ENCODE assay signal across 20 cellular contexts in the genomic region with DNA sequence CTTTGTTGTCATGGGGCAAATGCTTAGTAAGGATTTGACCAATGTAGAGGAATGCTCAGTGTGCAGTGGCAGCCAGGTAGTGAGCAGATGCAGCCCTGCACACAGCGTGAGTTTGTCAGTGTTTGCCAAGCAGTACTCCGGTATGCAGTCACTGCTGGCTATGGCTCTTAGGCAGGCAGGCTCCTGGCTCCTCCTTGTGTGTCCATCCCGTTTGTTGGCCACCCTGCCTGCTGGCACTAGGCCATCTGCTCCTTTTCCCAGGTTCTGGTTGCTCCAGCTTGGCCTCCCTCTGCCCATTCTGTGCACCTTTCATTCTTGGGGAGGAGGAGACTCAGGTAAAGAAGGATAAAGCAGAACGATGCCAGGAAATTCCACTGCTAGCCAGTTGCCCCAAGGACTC.
DNase-seq lines count a peak whose midpoint lies in the region; ATAC-seq and TF ChIP-seq lines count a peak whose summit lies in the region.
"Had no signal": no experiment of that assay in that cellular context is flagged by ENCODE, and none has a peak within 500 bp of the region (broad histone marks: within the 10 kb centered on the region; RNA-seq: fewer than 3 reads in every experiment).

No MANE protein-coding gene starts in this region.

- no peaks in the 10 kb centered on the region for H3K79me2 ChIP-seq in neural progenitor cell (ENCODE audit: low read depth)

- H4K20me1 ChIP-seq in neural progenitor cell (ENCODE audit: low read depth): no peaks in the 10 kb centered on the region
- H4K20me1 ChIP-seq: BLaER1 had no signal

- no peak overlapping the region for H2AFZ ChIP-seq in neural progenitor cell (replicated peaks)
- H2AFZ ChIP-seq: GM23248 had no signal

- no peaks in the 10 kb centered on the region for H3K4me1 Mint-ChIP-seq in neural progenitor cell
- H3K4me1 Mint-ChIP-seq: B cell, H9 had no signal

- in situ Hi-C loops in G401 (cut with HindIII; ENCODE audit: low sequenced_read_pairs): no loop called here

- no peaks in the 10 kb centered on the region for H3K36me3 ChIP-seq in upper lobe of right lung
- no peaks in the 10 kb centered on the region for H3K36me3 ChIP-seq in neural progenitor cell
- H3K36me3 ChIP-seq: BLaER1 had no signal

- H3K4me2 ChIP-seq in neural progenitor cell: no peak overlapping the region
- H3K4me2 ChIP-seq: BLaER1 had no signal

- no peak overlapping the region for H3K27ac ChIP-seq in upper lobe of right lung
- H3K27ac ChIP-seq in neural progenitor cell: no peak overlapping the region
- H3K27ac ChIP-seq: 22Rv1, BLaER1, C4-2B, GM23248 had no signal

- H3K4me3 ChIP-seq in upper lobe of right lung (no peak overlapping the region), neural progenitor cell (no peak overlapping the region)
- H3K4me3 ChIP-seq: BLaER1, GM23248 had no signal

- ATAC-seq in left lobe of liver (peak; percentile 75), upper lobe of right lung (peak; percentile 64), HG02798 (IDR thresholded peaks at IDR 0.05; ENCODE audit: poor library complexity, unreplicated experiment) (no peak)
- ATAC-seq: HCT116 had no signal

- no peak overlapping the region for H3K27ac Mint-ChIP-seq in neural progenitor cell
- H3K27ac Mint-ChIP-seq: B cell; CD4-positive, alpha-beta T cell; CD8-positive, alpha-beta memory T cell; H9 had no signal

- peak; percentile 77 for DNase-seq in G401 (ENCODE audit: low spot score)
- DNase-seq in cerebellar cortex (ENCODE audit: low spot score): peak; percentile 71
- peak; percentile 45 for DNase-seq in left lobe of liver (ENCODE audit: low spot score)
- DNase-seq in upper lobe of right lung: no peak
- DNase-seq in NCI-H1092 treated with DMSO at 0.1 percent for 48 hours (lab: John Stamatoyannopoulos, UW): no peak
- no peak for DNase-seq in neural progenitor cell (ENCODE audit: low spot score)
- DNase-seq: CD4-positive, alpha-beta T cell; CD8-positive, alpha-beta memory T cell; DMS 273 treated with DMSO at 0.1 percent for 48 hours; DMS79; EL; GF-D8; GM23248; H9 had no signal

- H3F3A ChIP-seq in neural progenitor cell (ENCODE audit: low read depth): no peaks in the 10 kb centered on the region

- TF ChIP-seq CTCF in upper lobe of right lung (IDR thresholded peaks at IDR 0.05): no peak
- no peak for TF ChIP-seq CTCF in neural progenitor cell (IDR thresholded peaks at IDR 0.05)

- no peaks in the 10 kb centered on the region for H3K4me1 ChIP-seq in upper lobe of right lung
- no peaks in the 10 kb centered on the region for H3K4me1 ChIP-seq in neural progenitor cell
- H3K4me1 ChIP-seq: BLaER1 had no signal

- no peaks in the 10 kb centered on the region for H3K9me3 Mint-ChIP-seq in neural progenitor cell
- H3K9me3 Mint-ChIP-seq: CD4-positive, alpha-beta T cell; CD8-positive, alpha-beta memory T cell; H9 had no signal

- intact Hi-C loops in upper lobe of right lung (cut with DNase I): no loop called here

- H3K27me3 Mint-ChIP-seq in neural progenitor cell (ENCODE audit: insufficient read depth, low read depth): no peaks in the 10 kb centered on the region
- H3K27me3 Mint-ChIP-seq: B cell; CD4-positive, alpha-beta T cell; CD8-positive, alpha-beta memory T cell had no signal

- H3K36me3 Mint-ChIP-seq in neural progenitor cell: no peaks in the 10 kb centered on the region
- H3K36me3 Mint-ChIP-seq: CD8-positive, alpha-beta memory T cell had no signal

- H3K9me3 ChIP-seq in upper lobe of right lung (no peaks in the 10 kb centered on the region), neural progenitor cell (ENCODE audit: low read depth) (no peaks in the 10 kb centered on the region)
- H3K9me3 ChIP-seq: BLaER1 had no signal

- no peak overlapping the region for H3K9ac ChIP-seq in neural progenitor cell
- H3K9ac ChIP-seq: BLaER1, GM23248 had no signal

- no peak overlapping the region for H3K4me3 Mint-ChIP-seq in neural progenitor cell
- H3K4me3 Mint-ChIP-seq: B cell; CD4-positive, alpha-beta T cell; CD8-positive, alpha-beta memory T cell; H9 had no signal

- H3K27me3 ChIP-seq in upper lobe of right lung (no peaks in the 10 kb centered on the region), neural progenitor cell (no peaks in the 10 kb centered on the region)
- H3K27me3 ChIP-seq: BLaER1 had no signal

Comparison
In these comparisons a context has a peak if more than half of its experiments do, and no peak if none do; other contexts are left out.
1. DNase-seq: peak in G401 (single experiment), cerebellar cortex (single experiment) and left lobe of liver (single experiment); none in upper lobe of right lung (single experiment), NCI-H1092 treated with DMSO at 0.1 percent for 48 hours (single experiment) and neural progenitor cell (single experiment).